In genomic region chr10:3397846-3398245, GRCh38 we compare ENCODE assay signal across 20 cellular contexts.
"Had no signal": no experiment of that assay in that cellular context is flagged by ENCODE, and none has a peak within 500 bp of the region (broad histone marks: within the 10 kb centered on the region; RNA-seq: fewer than 3 reads in every experiment).

No MANE protein-coding gene starts in this region.

- ATAC-seq: esophagus mucosa, heart right ventricle, left cardiac atrium, left ventricle myocardium superior, natural killer cell, psoas muscle, right lobe of liver had no signal

- H3K79me2 ChIP-seq: parathyroid adenoma had no signal

- H3K36me3 ChIP-seq: heart right ventricle, right lobe of liver, uterus had no signal

- DNase-seq: effector memory CD4-positive, alpha-beta T cell; heart right ventricle; hypothalamus; islet precursor cell; left cardiac atrium; left ventricle myocardium superior; mesendoderm; natural killer cell; psoas muscle; retina; stimulated activated CD4-positive, alpha-beta T cell treated with anti-CD3 and anti-CD28 coated beads, Interleukin-12 subunit alpha, Interleukin-12 subunit beta, amount 100 ng/mL, for 4 hours; stimulated activated naive CD4-positive, alpha-beta T cell treated with Interleukin-2 at 50 U/mL for 16 hours; trophoblast cell; uterus had no signal

- FAIRE-seq: endometrium, frontal cortex had no signal

- H3K4me1 ChIP-seq: parathyroid adenoma, psoas muscle, right lobe of liver, uterus had no signal

- H3K9me3 ChIP-seq: psoas muscle, right lobe of liver, uterus had no signal

- H3K36me3 Mint-ChIP-seq: natural killer cell had no signal

- H3K27ac ChIP-seq: parathyroid adenoma, psoas muscle, uterus had no signal

- H3K4me3 ChIP-seq: heart right ventricle, lung, psoas muscle, right lobe of liver, uterus had no signal

- H3K9ac ChIP-seq: parathyroid adenoma had no signal

- H2AFZ ChIP-seq: parathyroid adenoma had no signal

- H3K4me3 Mint-ChIP-seq: natural killer cell had no signal

- H3K9me3 Mint-ChIP-seq: natural killer cell had no signal

- H3K27ac Mint-ChIP-seq: natural killer cell had no signal

- H3K27me3 ChIP-seq: heart right ventricle, right lobe of liver, uterus had no signal
